19 cellular contexts compared by ENCODE assay signal in genomic region chr6:147071786-147072185, GRCh38.
"Had no signal": no experiment of that assay in that cellular context is flagged by ENCODE, and none has a peak within 500 bp of the region (broad histone marks: within the 10 kb centered on the region; RNA-seq: fewer than 3 reads in every experiment).

No MANE protein-coding gene starts in this region.

- H3K4me3 Mint-ChIP-seq: activated CD8-positive, alpha-beta T cell treated with anti-CD3 and anti-CD28 coated beads for 36 hours; activated naive CD8-positive, alpha-beta T cell treated with anti-CD3 and anti-CD28 coated beads for 36 hours; activated T-cell treated with anti-CD3 and anti-CD28 coated beads, Interleukin-2, amount 50 U/mL, for 72 hours; brain; memory B cell; natural killer cell; WTC11 had no signal

- H3K9me3 Mint-ChIP-seq: activated naive CD8-positive, alpha-beta T cell treated with anti-CD3 and anti-CD28 coated beads for 36 hours; natural killer cell had no signal

- DNase-seq: activated CD4-positive, alpha-beta T cell treated with anti-CD3 and anti-CD28 coated beads for 4 hours; activated CD8-positive, alpha-beta T cell treated with anti-CD3 and anti-CD28 coated beads for 36 hours; activated naive CD8-positive, alpha-beta T cell treated with anti-CD3 and anti-CD28 coated beads for 36 hours; activated T-cell treated with anti-CD3 and anti-CD28 coated beads, Interleukin-2, amount 50 U/mL, for 72 hours; amygdala; central memory CD4-positive, alpha-beta T cell; cortex of kidney; effector CD4-positive, alpha-beta T cell; hypothalamus; kidney; left ventricle myocardium inferior; natural killer cell; stimulated activated CD4-positive, alpha-beta T cell treated with anti-CD3 and anti-CD28 coated beads, Interleukin-15, amount 100 ng/mL, for 24 hours; stimulated activated CD4-positive, alpha-beta T cell treated with anti-CD3 and anti-CD28 coated beads, Interleukin-4, amount 100 ng/mL, for 1 hour; stimulated activated naive CD4-positive, alpha-beta T cell; uterus had no signal

- H3K27me3 Mint-ChIP-seq: activated CD8-positive, alpha-beta T cell treated with anti-CD3 and anti-CD28 coated beads for 36 hours; activated naive CD8-positive, alpha-beta T cell treated with anti-CD3 and anti-CD28 coated beads for 36 hours had no signal

- H3K36me3 Mint-ChIP-seq: activated naive CD8-positive, alpha-beta T cell treated with anti-CD3 and anti-CD28 coated beads for 36 hours; brain; memory B cell; natural killer cell had no signal

- H3K4me1 Mint-ChIP-seq: activated naive CD8-positive, alpha-beta T cell treated with anti-CD3 and anti-CD28 coated beads for 36 hours; brain; memory B cell; natural killer cell; WTC11 had no signal

- ATAC-seq: activated CD8-positive, alpha-beta T cell treated with anti-CD3 and anti-CD28 coated beads for 36 hours; activated T-cell treated with anti-CD3 and anti-CD28 coated beads, Interleukin-2, amount 50 U/mL, for 72 hours; natural killer cell; WTC11 had no signal

- H3K27ac Mint-ChIP-seq: activated CD8-positive, alpha-beta T cell treated with anti-CD3 and anti-CD28 coated beads for 36 hours; activated naive CD8-positive, alpha-beta T cell treated with anti-CD3 and anti-CD28 coated beads for 36 hours; activated T-cell treated with anti-CD3 and anti-CD28 coated beads, Interleukin-2, amount 50 U/mL, for 72 hours; brain; memory B cell; natural killer cell; WTC11 had no signal
